ENCODE assay signal across 19 cellular contexts in the genomic region with DNA sequence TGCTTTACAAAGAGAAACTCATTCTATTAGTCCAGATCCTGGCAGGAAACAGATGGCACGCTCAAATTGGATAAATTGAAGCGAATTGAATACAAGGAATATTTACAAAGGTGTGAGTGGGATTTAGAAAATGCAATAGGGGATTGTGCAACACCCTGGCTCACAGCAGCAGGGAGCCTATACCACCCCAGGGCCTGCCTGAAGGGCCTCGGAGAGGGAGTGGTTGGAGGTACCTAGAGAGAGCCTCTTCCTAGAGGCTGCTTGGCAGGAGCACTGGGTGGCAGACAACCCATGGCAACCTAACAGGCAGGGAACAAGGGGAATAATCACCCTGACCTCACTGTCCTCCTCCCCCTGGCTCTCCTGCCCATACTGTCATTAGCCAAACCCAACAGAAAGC. TPM values are rescaled to one million over a fixed set of nuclear protein-coding genes. Genes with fewer than 3 reads are reported as not detected.
A peak's percentile ranks its signal among the peaks of the same experiment; 100 is the strongest.
DNase-seq lines count a peak whose midpoint lies in the region; ATAC-seq and TF ChIP-seq lines count a peak whose summit lies in the region.
"Had no signal": no experiment of that assay in that cellular context is flagged by ENCODE, and none has a peak within 500 bp of the region (broad histone marks: within the 10 kb centered on the region; RNA-seq: fewer than 3 reads in every experiment).

No MANE protein-coding gene starts in this region.

- no peak overlapping the region for H3K4me3 Mint-ChIP-seq in activated CD8-positive, alpha-beta T cell treated with anti-CD3 and anti-CD28 coated beads, Interleukin-2, amount 10 ng/mL, durations not matched to agents 7 days and 5 days
- H3K4me3 Mint-ChIP-seq: activated CD4-positive, alpha-beta memory T cell treated with anti-CD3 and anti-CD28 coated beads, Interleukin-2, amount 10 ng/mL, durations not matched to agents 7 days and 5 days; naive thymus-derived CD4-positive, alpha-beta T cell; stimulated activated naive B cell treated with anti-CD40 and anti-IgM and Interleukin-4, amounts not matched to agents 10 μg/mL and 1 μg/mL and 100 μg/mL, for 72 hours had no signal

- no peak overlapping the region for H3K4me2 ChIP-seq in neuronal stem cell (ENCODE audit: insufficient read depth, low read length, poor library complexity, severe bottlenecking)
- H3K4me2 ChIP-seq: A549, KMS-11 had no signal

- TF ChIP-seq EP300 in upper lobe of left lung (IDR thresholded peaks at IDR 0.05): no peak

- H3K18ac ChIP-seq in neuronal stem cell (ENCODE audit: low read length): no peak overlapping the region

- H3K9ac ChIP-seq in neuronal stem cell (ENCODE audit: low read depth, low read length, poor library complexity): no peak overlapping the region
- H3K9ac ChIP-seq: KMS-11 had no signal

- no peak overlapping the region for H3K4ac ChIP-seq in neuronal stem cell (ENCODE audit: low read length)

- DNase-seq in NCI-H2227 (lab: John Stamatoyannopoulos, UW; ENCODE audit: unreplicated experiment) (peak; percentile 1), NCI-H2227 treated with DMSO at 0.1 percent for 48 hours (lab: John Stamatoyannopoulos, UW) (no peak), NCI-H2081 (lab: John Stamatoyannopoulos, UW) (peak; percentile 93 to 98), SHP77 (lab: John Stamatoyannopoulos, UW) (peak; percentile 83 to 87), upper lobe of left lung (peak in 1 of 2 donors; percentile 51), neuronal stem cell (ENCODE audit: low spot score) (no peak)
- DNase-seq in activated CD8-positive, alpha-beta T cell treated with anti-CD3 and anti-CD28 coated beads, Interleukin-2, amount 10 ng/mL, durations not matched to agents 7 days and 5 days: no peak
- DNase-seq: activated CD4-positive, alpha-beta memory T cell treated with anti-CD3 and anti-CD28 coated beads, Interleukin-2, amount 10 ng/mL, durations not matched to agents 7 days and 5 days; amniotic stem cell; Caco-2; gastrocnemius medialis; naive thymus-derived CD4-positive, alpha-beta T cell; NCI-H446 treated with DMSO at 0.1 percent for 48 hours; stimulated activated naive B cell treated with anti-CD40 and anti-IgM and Interleukin-4, amounts not matched to agents 10 μg/mL and 1 μg/mL and 100 μg/mL, for 72 hours had no signal

- H3K9me3 Mint-ChIP-seq in activated CD8-positive, alpha-beta T cell treated with anti-CD3 and anti-CD28 coated beads, Interleukin-2, amount 10 ng/mL, durations not matched to agents 7 days and 5 days (ENCODE audit: insufficient read depth): peaks cover 6% of the 10 kb centered on the region
- H3K9me3 Mint-ChIP-seq: activated CD4-positive, alpha-beta memory T cell treated with anti-CD3 and anti-CD28 coated beads, Interleukin-2, amount 10 ng/mL, durations not matched to agents 7 days and 5 days had no signal

- H3K4me1 ChIP-seq in upper lobe of left lung (peaks cover 0 to 3% (median 0%) of the 10 kb centered on the region in 4 donors), neuronal stem cell (ENCODE audit: control insufficient read depth in 2 of 2, insufficient read depth in 1 of 2, low read depth in 1 of 2, low read length in 2 of 2) (no peaks in the 10 kb centered on the region)
- H3K4me1 ChIP-seq: gastrocnemius medialis, prostate gland had no signal

- H3K27ac Mint-ChIP-seq in activated CD8-positive, alpha-beta T cell treated with anti-CD3 and anti-CD28 coated beads, Interleukin-2, amount 10 ng/mL, durations not matched to agents 7 days and 5 days: no peak overlapping the region
- H3K27ac Mint-ChIP-seq: activated CD4-positive, alpha-beta memory T cell treated with anti-CD3 and anti-CD28 coated beads, Interleukin-2, amount 10 ng/mL, durations not matched to agents 7 days and 5 days; naive thymus-derived CD4-positive, alpha-beta T cell; stimulated activated naive B cell treated with anti-CD40 and anti-IgM and Interleukin-4, amounts not matched to agents 10 μg/mL and 1 μg/mL and 100 μg/mL, for 72 hours had no signal

- H3K4me1 Mint-ChIP-seq in activated CD8-positive, alpha-beta T cell treated with anti-CD3 and anti-CD28 coated beads, Interleukin-2, amount 10 ng/mL, durations not matched to agents 7 days and 5 days (ENCODE audit: low read depth): no peaks in the 10 kb centered on the region
- H3K4me1 Mint-ChIP-seq: activated CD4-positive, alpha-beta memory T cell treated with anti-CD3 and anti-CD28 coated beads, Interleukin-2, amount 10 ng/mL, durations not matched to agents 7 days and 5 days; naive thymus-derived CD4-positive, alpha-beta T cell; stimulated activated naive B cell treated with anti-CD40 and anti-IgM and Interleukin-4, amounts not matched to agents 10 μg/mL and 1 μg/mL and 100 μg/mL, for 72 hours had no signal

- no peak for TF ChIP-seq CTCF in upper lobe of left lung (IDR thresholded peaks at IDR 0.05)

- H2BK120ac ChIP-seq in neuronal stem cell (ENCODE audit: low read depth, low read length): no peak overlapping the region

- no peak overlapping the region for H2BK15ac ChIP-seq in neuronal stem cell (ENCODE audit: low read length)

- H3K27me3 Mint-ChIP-seq in activated CD8-positive, alpha-beta T cell treated with anti-CD3 and anti-CD28 coated beads, Interleukin-2, amount 10 ng/mL, durations not matched to agents 7 days and 5 days (ENCODE audit: low read depth): peaks cover 21% of the 10 kb centered on the region

- POLR2A ChIA-PET in activated CD8-positive, alpha-beta T cell treated with anti-CD3 and anti-CD28 coated beads, Interleukin-2, amount 10 ng/mL, durations not matched to agents 7 days and 5 days (lab: Charles Lee): no interaction called here

- no peaks in the 10 kb centered on the region for H3K36me3 Mint-ChIP-seq in activated CD8-positive, alpha-beta T cell treated with anti-CD3 and anti-CD28 coated beads, Interleukin-2, amount 10 ng/mL, durations not matched to agents 7 days and 5 days (ENCODE audit: low read depth)
- H3K36me3 Mint-ChIP-seq: stimulated activated naive B cell treated with anti-CD40 and anti-IgM and Interleukin-4, amounts not matched to agents 10 μg/mL and 1 μg/mL and 100 μg/mL, for 72 hours had no signal

- no peak for TF ChIP-seq POLR2A in upper lobe of left lung (IDR thresholded peaks at IDR 0.05)

- H3K9me3 ChIP-seq in upper lobe of left lung: peaks cover 0 to 9% (median 2%) of the 10 kb centered on the region in 4 donors
- no peaks in the 10 kb centered on the region for H3K9me3 ChIP-seq in neuronal stem cell (replicated peaks in 1 of 2; ENCODE audit: control insufficient read depth in 2 of 2, insufficient read depth in 1 of 2, low read depth in 1 of 2, low read length in 2 of 2)
- H3K9me3 ChIP-seq: A549, HAP-1, prostate gland had no signal

- no peaks in the 10 kb centered on the region for H3K79me1 ChIP-seq in neuronal stem cell (ENCODE audit: low read depth, low read length)

- H3K4me3 ChIP-seq in upper lobe of left lung: no peak overlapping the region
- peak overlapping the region in 1 of 2 donors; percentile 39 for H3K4me3 ChIP-seq in neuronal stem cell (ENCODE audit: low read length in 2 of 2)
- H3K4me3 ChIP-seq: A549, gastrocnemius medialis, HAP-1, prostate gland had no signal

- H3K27me3 ChIP-seq in upper lobe of left lung (no peaks in the 10 kb centered on the region), neuronal stem cell (ENCODE audit: control insufficient read depth in 3 of 3, insufficient read depth in 3 of 3, low read depth in 1 of 3, low read length in 3 of 3) (no peaks in the 10 kb centered on the region)

- no peaks in the 10 kb centered on the region for H3K36me3 ChIP-seq in upper lobe of left lung
- no peaks in the 10 kb centered on the region for H3K36me3 ChIP-seq in neuronal stem cell (replicated peaks in 1 of 2; ENCODE audit: control insufficient read depth in 2 of 2, insufficient read depth in 2 of 2, low read length in 2 of 2)
- H3K36me3 ChIP-seq: gastrocnemius medialis, HAP-1, prostate gland had no signal

- H4K8ac ChIP-seq in neuronal stem cell (ENCODE audit: low read depth, low read length): no peak overlapping the region

- H2AFZ ChIP-seq in neuronal stem cell (ENCODE audit: low read length): no peak overlapping the region

- H3K23ac ChIP-seq in neuronal stem cell (ENCODE audit: low read depth, low read length, poor library complexity): no peak overlapping the region

- CTCF ChIA-PET in activated CD8-positive, alpha-beta T cell treated with anti-CD3 and anti-CD28 coated beads, Interleukin-2, amount 10 ng/mL, durations not matched to agents 7 days and 5 days (lab: Charles Lee): no interaction called here

- H2AK5ac ChIP-seq in neuronal stem cell (ENCODE audit: low read depth, low read length): no peak overlapping the region

- no peak overlapping the region for H4K91ac ChIP-seq in neuronal stem cell (ENCODE audit: low read depth, low read length, poor library complexity)

- 31 to 56% methylated on average over 3 of the region's 3 CpGs for WGBS in upper lobe of left lung, 2 donors
- no CpG with 5 or more reads among the region's 3 CpGs for WGBS in neuronal stem cell (ENCODE audit: extremely low coverage in 2 of 2, insufficient read length in 2 of 2, insufficient replicate concordance in 1 of 2), 2 donors

- H2BK5ac ChIP-seq in neuronal stem cell (ENCODE audit: low read length): no peak overlapping the region

- peak; percentile 8 to 62 for ATAC-seq in upper lobe of left lung (ENCODE audit: low FRiP score in 2 of 2)
- no peak for ATAC-seq in activated CD8-positive, alpha-beta T cell treated with anti-CD3 and anti-CD28 coated beads, Interleukin-2, amount 10 ng/mL, durations not matched to agents 7 days and 5 days
- no peak for ATAC-seq in HG03039 (IDR thresholded peaks at IDR 0.05; ENCODE audit: unreplicated experiment)
- ATAC-seq: gastrocnemius medialis; naive thymus-derived CD4-positive, alpha-beta T cell; stimulated activated naive B cell treated with anti-CD40 and anti-IgM and Interleukin-4, amounts not matched to agents 10 μg/mL and 1 μg/mL and 100 μg/mL, for 72 hours had no signal

- H2BK12ac ChIP-seq in neuronal stem cell (ENCODE audit: low read length): no peak overlapping the region

- no peak overlapping the region for H3K27ac ChIP-seq in upper lobe of left lung
- no peak overlapping the region for H3K27ac ChIP-seq in neuronal stem cell (replicated peaks; ENCODE audit: low read length)
- H3K27ac ChIP-seq: A549, gastrocnemius medialis, KMS-11, prostate gland had no signal

- H3K14ac ChIP-seq in neuronal stem cell (ENCODE audit: low read length): no peak overlapping the region

RNA-seq across cellular contexts. Expression of a gene that starts 27.7 kb away (rescaled TPM):
- total RNA-seq in upper lobe of left lung: 10 to 100 TPM; 22.0 to 63.6 (median 44.0) TPM
- 10 to 100 TPM; 45.4 to 49.4 TPM for total RNA-seq in activated CD8-positive, alpha-beta T cell treated with anti-CD3 and anti-CD28 coated beads, Interleukin-2, amount 10 ng/mL, durations not matched to agents 7 days and 5 days
- polyA plus RNA-seq in neuronal stem cell (2013, experiment 1 of 2): 81.5 TPM
- polyA plus RNA-seq in neuronal stem cell (2013, experiment 2 of 2): 83.8 TPM

Comparison
In these comparisons a context has a peak if more than half of its experiments do, and no peak if none do; other contexts are left out.
1. DNase-seq: peak in NCI-H2227 (single experiment), NCI-H2081 (2 of 2) and SHP77 (2 of 2); none in NCI-H2227 treated with DMSO at 0.1 percent for 48 hours (single experiment), activated CD8-positive, alpha-beta T cell treated with anti-CD3 and anti-CD28 coated beads, Interleukin-2, amount 10 ng/mL, durations not matched to agents 7 days and 5 days (single experiment) and neuronal stem cell (single experiment).
2. ATAC-seq: peak in upper lobe of left lung (2 of 2); none in activated CD8-positive, alpha-beta T cell treated with anti-CD3 and anti-CD28 coated beads, Interleukin-2, amount 10 ng/mL, durations not matched to agents 7 days and 5 days (single experiment) and HG03039 (single experiment).